ENCODE assay signal across 9 cellular contexts in genomic region chr10:131743190-131744151, GRCh38.
DNase-seq lines count a peak whose midpoint lies in the region; ATAC-seq, FAIRE-seq and TF ChIP-seq lines count a peak whose summit lies in the region.
"Had no signal": no experiment of that assay in that cellular context is flagged by ENCODE, and none has a peak within 500 bp of the region (broad histone marks: within the 10 kb centered on the region; RNA-seq: fewer than 3 reads in every experiment).

No MANE protein-coding gene starts in this region.

- H3K27ac Mint-ChIP-seq in activated naive CD4-positive, alpha-beta T cell treated with anti-CD3 and anti-CD28 coated beads for 36 hours, result no peak overlapping the region
- no peak overlapping the region for H3K27ac Mint-ChIP-seq in CD14-positive monocyte

- DNase-seq in RWPE2 (ENCODE audit: low spot score), result no peak
- peak; percentile 15 for DNase-seq in putamen (ENCODE audit: low spot score)
- no peak for DNase-seq in HepG2 (ENCODE audit: low spot score)
- DNase-seq in right lobe of liver, result no peak
- DNase-seq in activated naive CD4-positive, alpha-beta T cell treated with anti-CD3 and anti-CD28 coated beads for 36 hours, result no peak
- DNase-seq in CD14-positive monocyte (ENCODE audit: low spot score), result no peak

- H3K4me3 ChIP-seq in RWPE2 (ENCODE audit: severe bottlenecking), result no peak overlapping the region
- H3K4me3 ChIP-seq in HepG2 (replicated peaks in 1 of 3; ENCODE audit: insufficient read depth in 1 of 3, low read depth in 2 of 3, low read length in 3 of 3), result no peak overlapping the region
- no peak overlapping the region for H3K4me3 ChIP-seq in right lobe of liver

- H3K4me2 ChIP-seq in HepG2 (ENCODE audit: low read depth, low read length), result no peak overlapping the region

- H2AFZ ChIP-seq in HepG2 (ENCODE audit: low read length), result no peak overlapping the region

- CTCF ChIA-PET in HepG2 (lab: Yijun Ruan, JAX; ENCODE audit: low intra/inter-chr PET ratio, low total read pairs), result no interaction called here
- CTCF ChIA-PET in activated naive CD4-positive, alpha-beta T cell treated with anti-CD3 and anti-CD28 coated beads for 36 hours (lab: Charles Lee), result no interaction called here

- no peaks in the 10 kb centered on the region for H3K4me1 ChIP-seq in RWPE2 (ENCODE audit: insufficient read depth, poor library complexity, severe bottlenecking)
- peaks cover 5% of the 10 kb centered on the region for H3K4me1 ChIP-seq in HepG2 (ENCODE audit: insufficient read depth, low read length)
- no peaks in the 10 kb centered on the region for H3K4me1 ChIP-seq in right lobe of liver

- TF ChIP-seq EP300 in HepG2 (IDR thresholded peaks at IDR 0.05; ENCODE audit: low read depth in 2 of 2, low read length in 2 of 2), result no peak
- no peak for TF ChIP-seq EP300 in HepG2 (CRISPR knock-in tag; IDR thresholded peaks at IDR 0.05; ENCODE audit: borderline replicate concordance)

- no peaks in the 10 kb centered on the region for H3K79me2 ChIP-seq in HepG2 (ENCODE audit: insufficient read depth, low read length)

- no TSS peak for BruUV-seq in HepG2 (replicated peaks; lab: Mats Ljungman, UMichigan)

- 35% methylated on average over 15 of the region's 24 CpGs for WGBS in HepG2 (ENCODE audit: low lambda C conversion rate)
- WGBS in right lobe of liver (ENCODE audit: insufficient coverage, low coverage, low lambda C conversion rate, missing lambda C conversion rate), result 41% methylated on average over 10 of the region's 24 CpGs

- H3K27ac ChIP-seq in RWPE2 (ENCODE audit: poor library complexity, severe bottlenecking), result no peak overlapping the region
- H3K27ac ChIP-seq in HepG2 (ENCODE audit: extremely low read length, insufficient read depth, low read length), result no peak overlapping the region
- H3K27ac ChIP-seq in right lobe of liver, result no peak overlapping the region
- H3K27ac ChIP-seq: neutrophil had no signal

- H3K36me3 ChIP-seq in RWPE2 (ENCODE audit: low read depth), result no peaks in the 10 kb centered on the region
- no peaks in the 10 kb centered on the region for H3K36me3 ChIP-seq in HepG2 (replicated peaks in 1 of 2; ENCODE audit: control insufficient read depth in 1 of 2, insufficient read depth in 2 of 2, low read length in 2 of 2)
- H3K36me3 ChIP-seq in right lobe of liver, result no peaks in the 10 kb centered on the region
- H3K36me3 ChIP-seq: neutrophil had no signal

- H4K20me1 ChIP-seq in HepG2 (ENCODE audit: insufficient read depth, low read length), result no peaks in the 10 kb centered on the region

- FAIRE-seq in HepG2 (lab: Jason Lieb, UNC), result no peak

- in situ Hi-C loops in HepG2 (cut with HindIII; ENCODE audit: extremely low pct_ligation_motif_present, low pct_unique_long_range_greater_than_20kb), result no loop called here

- H3K36me3 Mint-ChIP-seq in activated naive CD4-positive, alpha-beta T cell treated with anti-CD3 and anti-CD28 coated beads for 36 hours (ENCODE audit: low read depth), result no peaks in the 10 kb centered on the region
- H3K36me3 Mint-ChIP-seq in CD14-positive monocyte, result no peaks in the 10 kb centered on the region

- peaks cover 3% of the 10 kb centered on the region for H3K4me1 Mint-ChIP-seq in activated naive CD4-positive, alpha-beta T cell treated with anti-CD3 and anti-CD28 coated beads for 36 hours (ENCODE audit: low read depth)
- H3K4me1 Mint-ChIP-seq in CD14-positive monocyte, result peaks cover 18% of the 10 kb centered on the region

- POLR2A ChIA-PET in HepG2 (lab: Yijun Ruan, JAX), result no interaction called here

- ATAC-seq in GM18909 (IDR thresholded peaks at IDR 0.05; ENCODE audit: poor library complexity, unreplicated experiment) (peak; percentile 85), HG02884 (IDR thresholded peaks at IDR 0.05; ENCODE audit: unreplicated experiment) (peak; percentile 64), RWPE2 (ENCODE audit: low read depth) (0 out of 3 replicates have a peak, but pooled peaks have one; percentile 41), HepG2 (no peak; the same call in 2 of the 3 replicates), right lobe of liver (no peak)

- no peak for TF ChIP-seq CTCF in RWPE2 (IDR thresholded peaks at IDR 0.05; ENCODE audit: poor library complexity, severe bottlenecking)
- no peak for TF ChIP-seq CTCF in HepG2 (CRISPR knock-in tag; IDR thresholded peaks at IDR 0.05)
- TF ChIP-seq CTCF in right lobe of liver (IDR thresholded peaks at IDR 0.05), result no peak
- no peak for TF ChIP-seq CTCF in CD14-positive monocyte (IDR thresholded peaks at IDR 0.05)

- H3K4me3 Mint-ChIP-seq in activated naive CD4-positive, alpha-beta T cell treated with anti-CD3 and anti-CD28 coated beads for 36 hours, result no peak overlapping the region
- H3K4me3 Mint-ChIP-seq in CD14-positive monocyte, result peak overlapping the region in 1 of 2 donors; percentile 47

- peaks cover 23% of the 10 kb centered on the region for H3K27me3 Mint-ChIP-seq in activated naive CD4-positive, alpha-beta T cell treated with anti-CD3 and anti-CD28 coated beads for 36 hours (ENCODE audit: low read depth)
- peaks cover 7 to 12% (median 12%) of the 10 kb centered on the region in 3 donors for H3K27me3 Mint-ChIP-seq in CD14-positive monocyte (ENCODE audit: low read depth in 3 of 3)

- no peak overlapping the region for H3K9ac ChIP-seq in HepG2 (ENCODE audit: insufficient read depth, low read depth, low read length)

- no peaks in the 10 kb centered on the region for H3K9me3 Mint-ChIP-seq in activated naive CD4-positive, alpha-beta T cell treated with anti-CD3 and anti-CD28 coated beads for 36 hours
- peaks cover 0 to 4% (median 0%) of the 10 kb centered on the region in 7 donors for H3K9me3 Mint-ChIP-seq in CD14-positive monocyte

- H3K27me3 ChIP-seq in RWPE2 (ENCODE audit: insufficient read depth, poor library complexity, severe bottlenecking) (peaks cover 3% of the 10 kb centered on the region), HepG2 (ENCODE audit: control insufficient read depth in 1 of 2, insufficient read depth in 2 of 2, low read length in 2 of 2) (peaks cover 2 to 10% of the 10 kb centered on the region in 2 experiments; a peak in 1 of 5 replicates), right lobe of liver (no peaks in the 10 kb centered on the region)

- TF ChIP-seq POLR2A in HepG2 (IDR thresholded peaks at IDR 0.05; ENCODE audit: insufficient read depth in 1 of 2, low read depth in 2 of 2, low read length in 2 of 2) (no peak), right lobe of liver (IDR thresholded peaks at IDR 0.05) (no peak)

- no peak for TF ChIP-seq RAD21 in HepG2 (CRISPR knock-in tag; IDR thresholded peaks at IDR 0.05)

- intact Hi-C loops in HepG2 (cut with micrococcal nuclease; ENCODE audit: unreplicated experiment) (no loop called here), right lobe of liver (cut with DNase I) (no loop called here), CD14-positive monocyte (cut with micrococcal nuclease) (no loop called here)
- intact Hi-C loops in activated naive CD4-positive, alpha-beta T cell treated with anti-CD3 and anti-CD28 coated beads for 36 hours (cut with micrococcal nuclease), result no loop called here

- no peaks in the 10 kb centered on the region for H3K9me3 ChIP-seq in RWPE2 (ENCODE audit: severe bottlenecking)
- H3K9me3 ChIP-seq in HepG2 (ENCODE audit: low read length), result no peaks in the 10 kb centered on the region
- no peaks in the 10 kb centered on the region for H3K9me3 ChIP-seq in right lobe of liver
- H3K9me3 ChIP-seq: neutrophil had no signal

TF ChIP-seq in HepG2, 621 proteins besides CTCF, POLR2A, EP300 and RAD21:
- TF ChIP-seq ZNF253 (CRISPR knock-in tag; IDR thresholded peaks at IDR 0.05; ENCODE audit: borderline replicate concordance) (no peak), SIN3B (IDR thresholded peaks at IDR 0.05; ENCODE audit: low read length) (no peak), ZFP36L1 (CRISPR knock-in tag; IDR thresholded peaks at IDR 0.05) (no peak)
TF ChIP-seq in HepG2: peak in this region for 0.

Comparison
In these comparisons a context has a peak if more than half of its experiments do, and no peak if none do; other contexts are left out.
1. ATAC-seq: peak in GM18909 (single experiment), HG02884 (single experiment) and RWPE2 (single experiment); none in HepG2 (single experiment) and right lobe of liver (0 of 4).